25 cellular contexts compared by ENCODE assay signal in genomic region chr9:108634669-108635462, GRCh38.
DNase-seq lines count a peak whose midpoint lies in the region; ATAC-seq, FAIRE-seq and TF ChIP-seq lines count a peak whose summit lies in the region.
"Had no signal": no experiment of that assay in that cellular context is flagged by ENCODE, and none has a peak within 500 bp of the region (broad histone marks: within the 10 kb centered on the region; RNA-seq: fewer than 3 reads in every experiment).

No MANE protein-coding gene starts in this region.

- no peak for ATAC-seq in activated CD8-positive, alpha-beta T cell treated with anti-CD3 and anti-CD28 coated beads, Interleukin-2, amount 10 ng/mL, durations not matched to agents 7 days and 5 days
- ATAC-seq: activated CD8-positive, alpha-beta memory T cell treated with anti-CD3 and anti-CD28 coated beads, Interleukin-2, amount 10 ng/mL, durations not matched to agents 7 days and 5 days had no signal

- H3K27ac Mint-ChIP-seq in activated CD8-positive, alpha-beta T cell treated with anti-CD3 and anti-CD28 coated beads, Interleukin-2, amount 10 ng/mL, durations not matched to agents 7 days and 5 days: no peak overlapping the region
- H3K27ac Mint-ChIP-seq: activated CD8-positive, alpha-beta memory T cell treated with anti-CD3 and anti-CD28 coated beads, Interleukin-2, amount 10 ng/mL, durations not matched to agents 7 days and 5 days had no signal

- no peak overlapping the region for H3K4me2 ChIP-seq in skeletal muscle satellite cell (ENCODE audit: low read length)
- H3K4me2 ChIP-seq: BLaER1 had no signal

- POLR2A ChIA-PET in activated CD8-positive, alpha-beta T cell treated with anti-CD3 and anti-CD28 coated beads, Interleukin-2, amount 10 ng/mL, durations not matched to agents 7 days and 5 days (lab: Charles Lee): no interaction called here

- WGBS in esophagus, 2 donors: 50 to 62% methylated on average over 11 of the region's 11 CpGs

- no peaks in the 10 kb centered on the region for H3K9me3 Mint-ChIP-seq in activated CD8-positive, alpha-beta T cell treated with anti-CD3 and anti-CD28 coated beads, Interleukin-2, amount 10 ng/mL, durations not matched to agents 7 days and 5 days (ENCODE audit: insufficient read depth)

- H3K36me3 ChIP-seq in esophagus (ENCODE audit: control insufficient read depth in 2 of 2, insufficient read depth in 2 of 2, low read length in 1 of 2) (no peaks in the 10 kb centered on the region), skeletal muscle satellite cell (ENCODE audit: insufficient read depth, low read length) (no peaks in the 10 kb centered on the region)
- H3K36me3 ChIP-seq: adrenal gland, BLaER1, gastrocnemius medialis, left ventricle myocardium inferior, sigmoid colon had no signal

- H3K27me3 Mint-ChIP-seq in activated CD8-positive, alpha-beta T cell treated with anti-CD3 and anti-CD28 coated beads, Interleukin-2, amount 10 ng/mL, durations not matched to agents 7 days and 5 days (ENCODE audit: low read depth): no peaks in the 10 kb centered on the region
- H3K27me3 Mint-ChIP-seq: activated CD8-positive, alpha-beta memory T cell treated with anti-CD3 and anti-CD28 coated beads, Interleukin-2, amount 10 ng/mL, durations not matched to agents 7 days and 5 days had no signal

- no peak for TF ChIP-seq POLR2A in H54 (IDR thresholded peaks at IDR 0.05; ENCODE audit: low read depth, low read length)

- no peaks in the 10 kb centered on the region for H3K4me1 Mint-ChIP-seq in activated CD8-positive, alpha-beta T cell treated with anti-CD3 and anti-CD28 coated beads, Interleukin-2, amount 10 ng/mL, durations not matched to agents 7 days and 5 days (ENCODE audit: low read depth)
- H3K4me1 Mint-ChIP-seq: activated CD8-positive, alpha-beta memory T cell treated with anti-CD3 and anti-CD28 coated beads, Interleukin-2, amount 10 ng/mL, durations not matched to agents 7 days and 5 days had no signal

- no peak overlapping the region for H3K4me3 Mint-ChIP-seq in activated CD8-positive, alpha-beta T cell treated with anti-CD3 and anti-CD28 coated beads, Interleukin-2, amount 10 ng/mL, durations not matched to agents 7 days and 5 days
- H3K4me3 Mint-ChIP-seq: activated CD8-positive, alpha-beta memory T cell treated with anti-CD3 and anti-CD28 coated beads, Interleukin-2, amount 10 ng/mL, durations not matched to agents 7 days and 5 days had no signal

- H3K4me3 ChIP-seq in esophagus (ENCODE audit: low read depth in 1 of 2, low read length in 2 of 2) (no peak overlapping the region), skeletal muscle satellite cell (ENCODE audit: low read length) (no peak overlapping the region)
- H3K4me3 ChIP-seq: adrenal gland, BLaER1, gastrocnemius medialis, left ventricle myocardium inferior, sigmoid colon, testis had no signal

- no peaks in the 10 kb centered on the region for H3K36me3 Mint-ChIP-seq in activated CD8-positive, alpha-beta T cell treated with anti-CD3 and anti-CD28 coated beads, Interleukin-2, amount 10 ng/mL, durations not matched to agents 7 days and 5 days (ENCODE audit: low read depth)
- H3K36me3 Mint-ChIP-seq: activated CD8-positive, alpha-beta memory T cell treated with anti-CD3 and anti-CD28 coated beads, Interleukin-2, amount 10 ng/mL, durations not matched to agents 7 days and 5 days had no signal

- no peaks in the 10 kb centered on the region for H3K4me1 ChIP-seq in esophagus (ENCODE audit: control insufficient read depth in 2 of 2, insufficient read depth in 2 of 2, low read length in 1 of 2)
- H3K4me1 ChIP-seq in skeletal muscle satellite cell (ENCODE audit: control insufficient read depth, insufficient read depth, low read length): peaks cover 12% of the 10 kb centered on the region
- H3K4me1 ChIP-seq: adrenal gland, left ventricle myocardium inferior, sigmoid colon, testis had no signal

- DNase-seq in EL: peak; percentile 92
- peak; percentile 61 for DNase-seq in NCI-H226
- DNase-seq in GDM1 (lab: John Stamatoyannopoulos, UW): no peak
- no peak for DNase-seq in activated CD8-positive, alpha-beta T cell treated with anti-CD3 and anti-CD28 coated beads, Interleukin-2, amount 10 ng/mL, durations not matched to agents 7 days and 5 days
- DNase-seq in MV-4-11 (lab: John Stamatoyannopoulos, UW): no peak
- no peak for DNase-seq in H54 (ENCODE audit: insufficient read length, low spot score)
- DNase-seq: activated CD4-positive, CD25-positive, alpha-beta regulatory T cell; activated CD8-positive, alpha-beta memory T cell treated with anti-CD3 and anti-CD28 coated beads, Interleukin-2, amount 10 ng/mL, durations not matched to agents 7 days and 5 days; activated effector memory CD4-positive, alpha-beta T cell treated with Interleukin-2 at 50 U/mL for 16 hours; effector CD8-positive, alpha-beta T cell; left ventricle myocardium inferior; NCI-H187; occipital lobe; SIG-M5; sigmoid colon; stimulated activated CD4-positive, alpha-beta T cell treated with anti-CD3 and anti-CD28 coated beads, Interleukin-4, amount 100 ng/mL, for 4 hours; stimulated activated CD8-positive, alpha-beta memory T cell treated with anti-CD3 and anti-CD28 coated beads, Interleukin-4, amount 100 ng/mL, for 48 hours; T-helper 2 cell; testis had no signal

- peak overlapping the region; percentile 42 to 83 for H3K27ac ChIP-seq in esophagus (ENCODE audit: low read depth in 2 of 2, low read length in 1 of 2)
- H3K27ac ChIP-seq: adrenal gland, BLaER1, gastrocnemius medialis, left ventricle myocardium inferior, sigmoid colon, testis had no signal

- no peak for FAIRE-seq in H54 (lab: Jason Lieb, UNC)
- FAIRE-seq: GM18507 had no signal

- peak overlapping the region; percentile 21 for H3K9ac ChIP-seq in skeletal muscle satellite cell (ENCODE audit: low read depth, low read length)
- H3K9ac ChIP-seq: BLaER1 had no signal

- CTCF ChIA-PET in activated CD8-positive, alpha-beta T cell treated with anti-CD3 and anti-CD28 coated beads, Interleukin-2, amount 10 ng/mL, durations not matched to agents 7 days and 5 days (lab: Charles Lee): no interaction called here

- no peaks in the 10 kb centered on the region for H3K9me3 ChIP-seq in esophagus (ENCODE audit: control insufficient read depth in 2 of 2, insufficient read depth in 1 of 2, low read depth in 1 of 2, low read length in 1 of 2)
- no peaks in the 10 kb centered on the region for H3K9me3 ChIP-seq in skeletal muscle satellite cell (replicated peaks; ENCODE audit: low read length)
- H3K9me3 ChIP-seq: adrenal gland, gastrocnemius medialis, left ventricle myocardium inferior, sigmoid colon, testis had no signal

- no peaks in the 10 kb centered on the region for H3K27me3 ChIP-seq in esophagus (ENCODE audit: control insufficient read depth in 1 of 2, insufficient read depth in 2 of 2, low read length in 2 of 2)
- peaks cover 6% of the 10 kb centered on the region for H3K27me3 ChIP-seq in skeletal muscle satellite cell (ENCODE audit: control insufficient read depth, insufficient read depth, low read length)
- H3K27me3 ChIP-seq: adrenal gland, BLaER1, gastrocnemius medialis, sigmoid colon, testis had no signal

Comparison
In these comparisons a context has a peak if more than half of its experiments do, and no peak if none do; other contexts are left out.
1. DNase-seq: peak in EL (single experiment) and NCI-H226 (single experiment); none in GDM1 (single experiment), activated CD8-positive, alpha-beta T cell treated with anti-CD3 and anti-CD28 coated beads, Interleukin-2, amount 10 ng/mL, durations not matched to agents 7 days and 5 days (single experiment), MV-4-11 (single experiment) and H54 (single experiment).